In genomic region chr17:76281573-76282371, GRCh38 we compare ENCODE assay signal across 1 cellular context.
A peak's percentile ranks its signal among the peaks of the same experiment; 100 is the strongest.
TF ChIP-seq lines count a peak whose summit lies in the region.

No MANE protein-coding gene starts in this region.

TF ChIP-seq in HepG2, 621 proteins besides CTCF, POLR2A, EP300 and RAD21 (continued from another document and continues in another):
- TF ChIP-seq, protein P1, sequence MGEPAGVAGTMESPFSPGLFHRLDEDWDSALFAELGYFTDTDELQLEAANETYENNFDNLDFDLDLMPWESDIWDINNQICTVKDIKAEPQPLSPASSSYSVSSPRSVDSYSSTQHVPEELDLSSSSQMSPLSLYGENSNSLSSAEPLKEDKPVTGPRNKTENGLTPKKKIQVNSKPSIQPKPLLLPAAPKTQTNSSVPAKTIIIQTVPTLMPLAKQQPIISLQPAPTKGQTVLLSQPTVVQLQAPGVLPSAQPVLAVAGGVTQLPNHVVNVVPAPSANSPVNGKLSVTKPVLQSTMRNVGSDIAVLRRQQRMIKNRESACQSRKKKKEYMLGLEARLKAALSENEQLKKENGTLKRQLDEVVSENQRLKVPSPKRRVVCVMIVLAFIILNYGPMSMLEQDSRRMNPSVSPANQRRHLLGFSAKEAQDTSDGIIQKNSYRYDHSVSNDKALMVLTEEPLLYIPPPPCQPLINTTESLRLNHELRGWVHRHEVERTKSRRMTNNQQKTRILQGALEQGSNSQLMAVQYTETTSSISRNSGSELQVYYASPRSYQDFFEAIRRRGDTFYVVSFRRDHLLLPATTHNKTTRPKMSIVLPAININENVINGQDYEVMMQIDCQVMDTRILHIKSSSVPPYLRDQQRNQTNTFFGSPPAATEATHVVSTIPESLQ (CRISPR knock-in tag; conservative IDR thresholded peaks at IDR 0.05): no peak
- TF ChIP-seq ZNF839 (CRISPR knock-in tag; IDR thresholded peaks at IDR 0.05; ENCODE audit: borderline replicate concordance) (0 out of 2 replicates have a peak, but pooled peaks have one; percentile 44), POLR2AphosphoS5 (IDR thresholded peaks at IDR 0.05; ENCODE audit: low read depth, low read length) (no peak), ZNF383 (CRISPR knock-in tag; IDR thresholded peaks at IDR 0.05; ENCODE audit: borderline replicate concordance) (no peak), ZNF318 (CRISPR knock-in tag; IDR thresholded peaks at IDR 0.05) (no peak), SOX6 (IDR thresholded peaks at IDR 0.05) (no peak), SOX6 (CRISPR knock-in tag; IDR thresholded peaks at IDR 0.05) (0 out of 2 replicates have a peak, but pooled peaks have one; percentile 15), ISX (CRISPR knock-in tag; conservative IDR thresholded peaks at IDR 0.05) (no peak), ZFP41 (CRISPR knock-in tag; IDR thresholded peaks at IDR 0.05; ENCODE audit: borderline replicate concordance) (no peak), ZNF264 (CRISPR knock-in tag; IDR thresholded peaks at IDR 0.05) (no peak), STAT5B (CRISPR knock-in tag; IDR thresholded peaks at IDR 0.05) (no peak), FOXO1 (CRISPR knock-in tag; IDR thresholded peaks at IDR 0.05) (no peak), ZNF510 (CRISPR knock-in tag; IDR thresholded peaks at IDR 0.05; ENCODE audit: low read depth) (no peak), ZBTB3 (CRISPR knock-in tag; IDR thresholded peaks at IDR 0.05; ENCODE audit: borderline replicate concordance, low read depth) (no peak), SMARCC2 (IDR thresholded peaks at IDR 0.05) (no peak), NONO (IDR thresholded peaks at IDR 0.05) (no peak), NONO (CRISPR knock-in tag; conservative IDR thresholded peaks at IDR 0.05) (peak; percentile 48; the same call in 1 of the 2 replicates), ZSCAN30 (CRISPR knock-in tag; IDR thresholded peaks at IDR 0.05) (no peak), TP53 (CRISPR knock-in tag; conservative IDR thresholded peaks at IDR 0.05) (no peak), POGK (CRISPR knock-in tag; conservative IDR thresholded peaks at IDR 0.05) (no peak), THAP7 (CRISPR knock-in tag; IDR thresholded peaks at IDR 0.05) (no peak), ZNF589 (CRISPR knock-in tag; conservative IDR thresholded peaks at IDR 0.05) (no peak), MAZ (IDR thresholded peaks at IDR 0.05; ENCODE audit: borderline replicate concordance, low read depth, low read length) (no peak), MAZ (CRISPR knock-in tag; IDR thresholded peaks at IDR 0.05; ENCODE audit: low read depth) (0 out of 2 replicates have a peak, but pooled peaks have one; percentile 29), SNAPC2 (CRISPR knock-in tag; IDR thresholded peaks at IDR 0.05) (no peak), TCF7L2 (IDR thresholded peaks at IDR 0.05; ENCODE audit: low read depth, low read length) (no peak), ZNF234 (CRISPR knock-in tag; conservative IDR thresholded peaks at IDR 0.05) (no peak), ZNF280B (CRISPR knock-in tag; IDR thresholded peaks at IDR 0.05; ENCODE audit: borderline replicate concordance) (peak; percentile 57; the same call in 1 of the 2 replicates)
- TF ChIP-seq, protein P2, sequence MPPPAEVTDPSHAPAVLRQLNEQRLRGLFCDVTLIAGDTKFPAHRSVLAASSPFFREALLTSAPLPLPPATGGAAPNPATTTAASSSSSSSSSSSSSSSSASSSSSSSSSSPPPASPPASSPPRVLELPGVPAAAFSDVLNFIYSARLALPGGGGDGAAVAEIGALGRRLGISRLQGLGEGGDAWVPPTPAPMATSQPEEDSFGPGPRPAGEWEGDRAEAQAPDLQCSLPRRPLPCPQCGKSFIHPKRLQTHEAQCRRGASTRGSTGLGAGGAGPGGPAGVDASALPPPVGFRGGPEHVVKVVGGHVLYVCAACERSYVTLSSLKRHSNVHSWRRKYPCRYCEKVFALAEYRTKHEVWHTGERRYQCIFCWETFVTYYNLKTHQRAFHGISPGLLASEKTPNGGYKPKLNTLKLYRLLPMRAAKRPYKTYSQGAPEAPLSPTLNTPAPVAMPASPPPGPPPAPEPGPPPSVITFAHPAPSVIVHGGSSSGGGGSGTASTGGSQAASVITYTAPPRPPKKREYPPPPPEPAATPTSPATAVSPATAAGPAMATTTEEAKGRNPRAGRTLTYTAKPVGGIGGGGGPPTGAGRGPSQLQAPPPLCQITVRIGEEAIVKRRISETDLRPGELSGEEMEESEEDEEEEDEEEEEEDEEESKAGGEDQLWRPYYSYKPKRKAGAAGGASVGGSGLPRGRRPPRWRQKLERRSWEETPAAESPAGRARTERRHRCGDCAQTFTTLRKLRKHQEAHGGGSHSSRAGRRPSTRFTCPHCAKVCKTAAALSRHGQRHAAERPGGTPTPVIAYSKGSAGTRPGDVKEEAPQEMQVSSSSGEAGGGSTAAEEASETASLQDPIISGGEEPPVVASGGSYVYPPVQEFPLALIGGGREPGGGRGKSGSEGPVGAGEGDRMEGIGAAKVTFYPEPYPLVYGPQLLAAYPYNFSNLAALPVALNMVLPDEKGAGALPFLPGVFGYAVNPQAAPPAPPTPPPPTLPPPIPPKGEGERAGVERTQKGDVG (CRISPR knock-in tag; IDR thresholded peaks at IDR 0.05; ENCODE audit: borderline replicate concordance): peak; percentile 70; the same call in 1 of the 2 replicates
- TF ChIP-seq, protein P3, sequence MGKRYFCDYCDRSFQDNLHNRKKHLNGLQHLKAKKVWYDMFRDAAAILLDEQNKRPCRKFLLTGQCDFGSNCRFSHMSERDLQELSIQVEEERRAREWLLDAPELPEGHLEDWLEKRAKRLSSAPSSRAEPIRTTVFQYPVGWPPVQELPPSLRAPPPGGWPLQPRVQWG (CRISPR knock-in tag; IDR thresholded peaks at IDR 0.05; ENCODE audit: borderline replicate concordance, low read depth): no peak
- TF ChIP-seq, protein P4, sequence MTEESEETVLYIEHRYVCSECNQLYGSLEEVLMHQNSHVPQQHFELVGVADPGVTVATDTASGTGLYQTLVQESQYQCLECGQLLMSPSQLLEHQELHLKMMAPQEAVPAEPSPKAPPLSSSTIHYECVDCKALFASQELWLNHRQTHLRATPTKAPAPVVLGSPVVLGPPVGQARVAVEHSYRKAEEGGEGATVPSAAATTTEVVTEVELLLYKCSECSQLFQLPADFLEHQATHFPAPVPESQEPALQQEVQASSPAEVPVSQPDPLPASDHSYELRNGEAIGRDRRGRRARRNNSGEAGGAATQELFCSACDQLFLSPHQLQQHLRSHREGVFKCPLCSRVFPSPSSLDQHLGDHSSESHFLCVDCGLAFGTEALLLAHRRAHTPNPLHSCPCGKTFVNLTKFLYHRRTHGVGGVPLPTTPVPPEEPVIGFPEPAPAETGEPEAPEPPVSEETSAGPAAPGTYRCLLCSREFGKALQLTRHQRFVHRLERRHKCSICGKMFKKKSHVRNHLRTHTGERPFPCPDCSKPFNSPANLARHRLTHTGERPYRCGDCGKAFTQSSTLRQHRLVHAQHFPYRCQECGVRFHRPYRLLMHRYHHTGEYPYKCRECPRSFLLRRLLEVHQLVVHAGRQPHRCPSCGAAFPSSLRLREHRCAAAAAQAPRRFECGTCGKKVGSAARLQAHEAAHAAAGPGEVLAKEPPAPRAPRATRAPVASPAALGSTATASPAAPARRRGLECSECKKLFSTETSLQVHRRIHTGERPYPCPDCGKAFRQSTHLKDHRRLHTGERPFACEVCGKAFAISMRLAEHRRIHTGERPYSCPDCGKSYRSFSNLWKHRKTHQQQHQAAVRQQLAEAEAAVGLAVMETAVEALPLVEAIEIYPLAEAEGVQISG (CRISPR knock-in tag; IDR thresholded peaks at IDR 0.05): no peak
- TF ChIP-seq, protein P5, sequence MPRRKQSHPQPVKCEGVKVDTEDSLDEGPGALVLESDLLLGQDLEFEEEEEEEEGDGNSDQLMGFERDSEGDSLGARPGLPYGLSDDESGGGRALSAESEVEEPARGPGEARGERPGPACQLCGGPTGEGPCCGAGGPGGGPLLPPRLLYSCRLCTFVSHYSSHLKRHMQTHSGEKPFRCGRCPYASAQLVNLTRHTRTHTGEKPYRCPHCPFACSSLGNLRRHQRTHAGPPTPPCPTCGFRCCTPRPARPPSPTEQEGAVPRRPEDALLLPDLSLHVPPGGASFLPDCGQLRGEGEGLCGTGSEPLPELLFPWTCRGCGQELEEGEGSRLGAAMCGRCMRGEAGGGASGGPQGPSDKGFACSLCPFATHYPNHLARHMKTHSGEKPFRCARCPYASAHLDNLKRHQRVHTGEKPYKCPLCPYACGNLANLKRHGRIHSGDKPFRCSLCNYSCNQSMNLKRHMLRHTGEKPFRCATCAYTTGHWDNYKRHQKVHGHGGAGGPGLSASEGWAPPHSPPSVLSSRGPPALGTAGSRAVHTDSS (CRISPR knock-in tag; conservative IDR thresholded peaks at IDR 0.05): no peak
